In genomic region chr6:95576621-95577316, GRCh38 we compare ENCODE assay signal across 8 cellular contexts. TPM values are rescaled to one million over a fixed set of nuclear protein-coding genes. Genes with fewer than 3 reads are reported as not detected.
DNase-seq lines count a peak whose midpoint lies in the region; ATAC-seq lines count a peak whose summit lies in the region.

No MANE protein-coding gene starts in this region.

- peaks cover 34% of the 10 kb centered on the region for H3K4me1 Mint-ChIP-seq in activated naive CD8-positive, alpha-beta T cell treated with anti-CD3 and anti-CD28 coated beads, Interleukin-2, amount 10 ng/mL, durations not matched to agents 7 days and 5 days

- H3K36me3 ChIP-seq in iPS DF 6.9 (ENCODE audit: control insufficient read depth, insufficient read depth, low read length), result no peaks in the 10 kb centered on the region
- H3K36me3 ChIP-seq in skeletal muscle tissue (ENCODE audit: control insufficient read depth in 3 of 3, insufficient read depth in 3 of 3, low read length in 3 of 3), result no peaks in the 10 kb centered on the region

- ATAC-seq in GM21515 (IDR thresholded peaks at IDR 0.05; ENCODE audit: unreplicated experiment) (peak; percentile 38), HG03521 (IDR thresholded peaks at IDR 0.05; ENCODE audit: unreplicated experiment) (no peak)
- ATAC-seq in activated naive CD8-positive, alpha-beta T cell treated with anti-CD3 and anti-CD28 coated beads, Interleukin-2, amount 10 ng/mL, durations not matched to agents 7 days and 5 days (ENCODE audit: low read depth), result no peak

- peak overlapping the region; percentile 97 for H3K27ac Mint-ChIP-seq in activated naive CD8-positive, alpha-beta T cell treated with anti-CD3 and anti-CD28 coated beads, Interleukin-2, amount 10 ng/mL, durations not matched to agents 7 days and 5 days

- H3K27me3 ChIP-seq in iPS DF 6.9 (ENCODE audit: control insufficient read depth, insufficient read depth, low read length), result no peaks in the 10 kb centered on the region
- no peaks in the 10 kb centered on the region for H3K27me3 ChIP-seq in skeletal muscle tissue (ENCODE audit: control insufficient read depth in 3 of 3, insufficient read depth in 3 of 3, low read length in 3 of 3)

- DNase-seq in LHCN-M2 (ENCODE audit: low read depth) (peak; percentile 22), iPS DF 6.9 (ENCODE audit: low read depth, low spot score) (no peak), AG08395 (ENCODE audit: low spot score) (no peak)
- no peak for DNase-seq in activated naive CD8-positive, alpha-beta T cell treated with anti-CD3 and anti-CD28 coated beads, Interleukin-2, amount 10 ng/mL, durations not matched to agents 7 days and 5 days

- no peaks in the 10 kb centered on the region; the same call in 1 of the 2 replicates for H3K4me1 ChIP-seq in iPS DF 6.9 (ENCODE audit: control insufficient read depth, insufficient read depth, low read length)
- H3K4me1 ChIP-seq in skeletal muscle tissue (ENCODE audit: control insufficient read depth in 3 of 3, insufficient read depth in 3 of 3, low read length in 3 of 3), result peaks cover 0 to 10% (median 3%) of the 10 kb centered on the region in 3 donors

- peak overlapping the region; percentile 79 to 94 (median 84) for H3K9ac ChIP-seq in skeletal muscle tissue (ENCODE audit: low read depth in 1 of 3, low read length in 3 of 3)

- H3K36me3 Mint-ChIP-seq in activated naive CD8-positive, alpha-beta T cell treated with anti-CD3 and anti-CD28 coated beads, Interleukin-2, amount 10 ng/mL, durations not matched to agents 7 days and 5 days, result peaks cover 13% of the 10 kb centered on the region

- H3K4me3 ChIP-seq in GM08714 (ENCODE audit: low read length) (peak overlapping the region; percentile 92), iPS DF 6.9 (ENCODE audit: low read length) (peak overlapping the region; percentile 50; the same call in 1 of the 2 replicates), skeletal muscle tissue (ENCODE audit: low read length in 3 of 3) (peak overlapping the region; percentile 90 to 99 (median 93))

- H3K27ac ChIP-seq in iPS DF 6.9 (ENCODE audit: low read length), result no peak overlapping the region
- peak overlapping the region; percentile 73 for H3K27ac ChIP-seq in skeletal muscle tissue (ENCODE audit: low read depth, low read length)

- H3K27me3 Mint-ChIP-seq in activated naive CD8-positive, alpha-beta T cell treated with anti-CD3 and anti-CD28 coated beads, Interleukin-2, amount 10 ng/mL, durations not matched to agents 7 days and 5 days, result no peaks in the 10 kb centered on the region

- no peaks in the 10 kb centered on the region for H3K9me3 ChIP-seq in iPS DF 6.9 (ENCODE audit: control insufficient read depth, insufficient read depth, low read length)
- H3K9me3 ChIP-seq in skeletal muscle tissue (ENCODE audit: control insufficient read depth in 3 of 3, low read length in 3 of 3), result no peaks in the 10 kb centered on the region

- WGBS in iPS DF 6.9 (ENCODE audit: insufficient coverage, insufficient read length), result no CpG with 5 or more reads among the region's 4 CpGs

- peak overlapping the region; percentile 93 for H3K4me3 Mint-ChIP-seq in activated naive CD8-positive, alpha-beta T cell treated with anti-CD3 and anti-CD28 coated beads, Interleukin-2, amount 10 ng/mL, durations not matched to agents 7 days and 5 days

- POLR2A ChIA-PET in activated naive CD8-positive, alpha-beta T cell treated with anti-CD3 and anti-CD28 coated beads, Interleukin-2, amount 10 ng/mL, durations not matched to agents 7 days and 5 days (lab: Charles Lee), result interaction anchor here (0.8 to 2.9 kb wide), 2 partner anchors 10 to 945 kb away, joined by 3 to 18 read pairs; no protein-coding TSS in a partner anchor

- H3K9me3 Mint-ChIP-seq in activated naive CD8-positive, alpha-beta T cell treated with anti-CD3 and anti-CD28 coated beads, Interleukin-2, amount 10 ng/mL, durations not matched to agents 7 days and 5 days, result no peaks in the 10 kb centered on the region

RNA-seq across cellular contexts. Expression of gene MANEA, which starts 0.6 kb away (rescaled TPM):
- total RNA-seq in LHCN-M2 (2014; rRNA removed) (16.7 and 20.9 TPM in 2 replicates), skeletal muscle tissue (6.3 TPM)
- 2.3 TPM for polyA plus RNA-seq in LHCN-M2 (2012)
- 10 to 100 TPM; 17.9 to 18.5 TPM for total RNA-seq in activated naive CD8-positive, alpha-beta T cell treated with anti-CD3 and anti-CD28 coated beads, Interleukin-2, amount 10 ng/mL, durations not matched to agents 7 days and 5 days
